In genomic region chr2:224444783-224445182, GRCh38 we compare ENCODE assay signal across 7 cellular contexts. TPM values are rescaled to one million over a fixed set of nuclear protein-coding genes. Genes with fewer than 3 reads are reported as not detected.
"Had no signal": no experiment of that assay in that cellular context is flagged by ENCODE, and none has a peak within 500 bp of the region (broad histone marks: within the 10 kb centered on the region; RNA-seq: fewer than 3 reads in every experiment).

No MANE protein-coding gene starts in this region.

- H3K27ac ChIP-seq: HL-60 had no signal

- ATAC-seq: HepG2, K562 had no signal

- FAIRE-seq: HepG2, HTR-8/SVneo, K562 had no signal

- H3K4me3 ChIP-seq: K562 had no signal

- DNase-seq: IMR-90, KG1 had no signal

RNA-seq across cellular contexts. Expression of gene FAM124B, which starts 42.9 kb away (rescaled TPM):
- polyA plus RNA-seq: HepG2, IgD-negative memory B cell, IMR-90 had no signal
